Comparison of ENCODE assay signal across 7 cellular contexts in genomic region chr16:54931041-54931756, GRCh38. TPM values are rescaled to one million over a fixed set of nuclear protein-coding genes. Genes with fewer than 3 reads are reported as not detected.
DNase-seq lines count a peak whose midpoint lies in the region; ATAC-seq and TF ChIP-seq lines count a peak whose summit lies in the region.

No MANE protein-coding gene starts in this region.

- no peaks in the 10 kb centered on the region for H3F3A ChIP-seq in smooth muscle cell (ENCODE audit: low read depth)

- peak; percentile 32 for DNase-seq in ELF-1 (ENCODE audit: low read depth, low spot score)
- DNase-seq in Karpas-422 = peak; percentile 73
- no peak for DNase-seq in activated T-helper 1 cell treated with anti-CD3 and anti-CD28 coated beads, Interleukin-12 subunit alpha, Interleukin-12 subunit beta, Interleukin-2, Interleukin-4 antibody, amounts not matched to agents 30 ng/mL and 10 ng/mL and 1 ng/mL, durations not matched to agents 14 hours and 24 hours and 36 hours (ENCODE audit: low spot score)
- DNase-seq in hepatocyte (ENCODE audit: low spot score) = peak; percentile 62
- DNase-seq in smooth muscle cell (lab: John Stamatoyannopoulos, UW; ENCODE audit: unreplicated experiment) = no peak
- DNase-seq in NCI-H1694 treated with DMSO at 0.1 percent for 48 hours (lab: John Stamatoyannopoulos, UW) = no peak

- H3K27me3 ChIP-seq in Karpas-422 (ENCODE audit: low read length) (no peaks in the 10 kb centered on the region), hepatocyte (peaks cover 53% of the 10 kb centered on the region), smooth muscle cell (ENCODE audit: low read depth) (peaks cover 54% of the 10 kb centered on the region)

- H3K4me1 ChIP-seq in Karpas-422 (ENCODE audit: low read length) = peaks cover 20% of the 10 kb centered on the region
- H3K4me1 ChIP-seq in hepatocyte (ENCODE audit: insufficient read depth) = peaks cover 14% of the 10 kb centered on the region
- peaks cover 43% of the 10 kb centered on the region for H3K4me1 ChIP-seq in smooth muscle cell (ENCODE audit: low read depth)

- ATAC-seq in HG03039 (IDR thresholded peaks at IDR 0.05; ENCODE audit: unreplicated experiment) = no peak

- WGBS in hepatocyte (ENCODE audit: low lambda C conversion rate, missing lambda C conversion rate) = 1% methylated on average over 69 of the region's 88 CpGs
- 2% methylated on average over 51 of the region's 88 CpGs for WGBS in smooth muscle cell (ENCODE audit: low lambda C conversion rate)

- no peak overlapping the region for H3K4me3 Mint-ChIP-seq in activated T-helper 1 cell treated with anti-CD3 and anti-CD28 coated beads, Interleukin-12 subunit alpha, Interleukin-12 subunit beta, Interleukin-2, Interleukin-4 antibody, amounts not matched to agents 30 ng/mL and 10 ng/mL and 1 ng/mL, durations not matched to agents 14 hours and 24 hours and 36 hours

- no peaks in the 10 kb centered on the region for H3K9me3 ChIP-seq in Karpas-422 (ENCODE audit: low read length)
- no peaks in the 10 kb centered on the region for H3K9me3 ChIP-seq in hepatocyte (ENCODE audit: low read depth)
- H3K9me3 ChIP-seq in smooth muscle cell (replicated peaks; ENCODE audit: low read depth) = no peaks in the 10 kb centered on the region

- H3K4me3 ChIP-seq in Karpas-422 (ENCODE audit: low read length) = peak overlapping the region; percentile 79; the same call in 1 of the 2 replicates
- H3K4me3 ChIP-seq in hepatocyte = peak overlapping the region; percentile 68
- H3K4me3 ChIP-seq in smooth muscle cell = peak overlapping the region; percentile 58

- H4K20me1 ChIP-seq in Karpas-422 (ENCODE audit: insufficient read depth, low read depth, low read length) (peaks cover 11% of the 10 kb centered on the region; the same call in 1 of the 2 replicates), hepatocyte (ENCODE audit: insufficient read depth, poor library complexity, severe bottlenecking) (peaks cover 14% of the 10 kb centered on the region), smooth muscle cell (ENCODE audit: low read depth) (peaks cover 55% of the 10 kb centered on the region)

- intact Hi-C loops in activated T-helper 1 cell treated with anti-CD3 and anti-CD28 coated beads, Interleukin-12 subunit alpha, Interleukin-12 subunit beta, Interleukin-2, Interleukin-4 antibody, amounts not matched to agents 30 ng/mL and 10 ng/mL and 1 ng/mL, durations not matched to agents 14 hours and 24 hours and 36 hours (cut with micrococcal nuclease) = no loop called here

- TF ChIP-seq CTCF in hepatocyte (IDR thresholded peaks at IDR 0.05; ENCODE audit: poor library complexity) (no peak), smooth muscle cell (IDR thresholded peaks at IDR 0.05; ENCODE audit: borderline replicate concordance, insufficient read depth, poor library complexity, severe bottlenecking) (no peak)

- H3K27ac ChIP-seq in Karpas-422 (ENCODE audit: low read length) (no peak overlapping the region), hepatocyte (peak overlapping the region; percentile 66), smooth muscle cell (ENCODE audit: low read depth) (no peak overlapping the region)

- H3K36me3 ChIP-seq in Karpas-422 (ENCODE audit: insufficient read depth, low read length) (no peaks in the 10 kb centered on the region), hepatocyte (replicated peaks; ENCODE audit: insufficient read depth, low read depth) (no peaks in the 10 kb centered on the region), smooth muscle cell (ENCODE audit: low read depth) (no peaks in the 10 kb centered on the region)

- peaks cover 21% of the 10 kb centered on the region for H3K4me1 Mint-ChIP-seq in activated T-helper 1 cell treated with anti-CD3 and anti-CD28 coated beads, Interleukin-12 subunit alpha, Interleukin-12 subunit beta, Interleukin-2, Interleukin-4 antibody, amounts not matched to agents 30 ng/mL and 10 ng/mL and 1 ng/mL, durations not matched to agents 14 hours and 24 hours and 36 hours (ENCODE audit: low read depth)

- H3K27ac Mint-ChIP-seq in activated T-helper 1 cell treated with anti-CD3 and anti-CD28 coated beads, Interleukin-12 subunit alpha, Interleukin-12 subunit beta, Interleukin-2, Interleukin-4 antibody, amounts not matched to agents 30 ng/mL and 10 ng/mL and 1 ng/mL, durations not matched to agents 14 hours and 24 hours and 36 hours = peak overlapping the region; percentile 61

- peak overlapping the region; percentile 61 for H3K4me2 ChIP-seq in Karpas-422 (ENCODE audit: low read depth, low read length, poor library complexity, severe bottlenecking)
- H3K4me2 ChIP-seq in hepatocyte = peak overlapping the region; percentile 91
- peak overlapping the region; percentile 94 for H3K4me2 ChIP-seq in smooth muscle cell

- peaks cover 5% of the 10 kb centered on the region for H3K36me3 Mint-ChIP-seq in activated T-helper 1 cell treated with anti-CD3 and anti-CD28 coated beads, Interleukin-12 subunit alpha, Interleukin-12 subunit beta, Interleukin-2, Interleukin-4 antibody, amounts not matched to agents 30 ng/mL and 10 ng/mL and 1 ng/mL, durations not matched to agents 14 hours and 24 hours and 36 hours (ENCODE audit: low read depth)

- H3K9me2 ChIP-seq in Karpas-422 (replicated peaks; ENCODE audit: insufficient read depth, low read length) (no peaks in the 10 kb centered on the region), hepatocyte (replicated peaks; ENCODE audit: insufficient read depth) (no peaks in the 10 kb centered on the region)

- H3K79me2 ChIP-seq in Karpas-422 (ENCODE audit: low read length) = peaks cover 6% of the 10 kb centered on the region; the same call in 1 of the 2 replicates
- H3K79me2 ChIP-seq in hepatocyte = peaks cover 39% of the 10 kb centered on the region
- H3K79me2 ChIP-seq in smooth muscle cell (ENCODE audit: low read depth) = no peaks in the 10 kb centered on the region

- H3K9ac ChIP-seq in Karpas-422 (ENCODE audit: low read length) (peak overlapping the region; percentile 74), smooth muscle cell (ENCODE audit: low read depth) (no peak overlapping the region)

- H2AFZ ChIP-seq in Karpas-422 (ENCODE audit: low read length) = no peak overlapping the region
- peak overlapping the region; percentile 48 for H2AFZ ChIP-seq in hepatocyte
- H2AFZ ChIP-seq in smooth muscle cell (ENCODE audit: low read depth) = peak overlapping the region; percentile 78

- peaks cover 17% of the 10 kb centered on the region for H3K9me3 Mint-ChIP-seq in activated T-helper 1 cell treated with anti-CD3 and anti-CD28 coated beads, Interleukin-12 subunit alpha, Interleukin-12 subunit beta, Interleukin-2, Interleukin-4 antibody, amounts not matched to agents 30 ng/mL and 10 ng/mL and 1 ng/mL, durations not matched to agents 14 hours and 24 hours and 36 hours

- H3K27me3 Mint-ChIP-seq in activated T-helper 1 cell treated with anti-CD3 and anti-CD28 coated beads, Interleukin-12 subunit alpha, Interleukin-12 subunit beta, Interleukin-2, Interleukin-4 antibody, amounts not matched to agents 30 ng/mL and 10 ng/mL and 1 ng/mL, durations not matched to agents 14 hours and 24 hours and 36 hours (ENCODE audit: insufficient read depth) = peaks cover 69% of the 10 kb centered on the region

RNA-seq across cellular contexts. Expression of gene IRX5, which starts 0.5 kb away (rescaled TPM):
- 0.83 TPM in 1 of 2 replicates, not detected in the other for total RNA-seq in Karpas-422 (2014; rRNA removed; shearing (Covaris generic); ENCODE audit: low replicate concordance)
- 0.16 and 0.20 TPM in 2 replicates for total RNA-seq in activated T-helper 1 cell treated with anti-CD3 and anti-CD28 coated beads, Interleukin-12 subunit alpha, Interleukin-12 subunit beta, Interleukin-2, Interleukin-4 antibody, amounts not matched to agents 30 ng/mL and 10 ng/mL and 1 ng/mL, durations not matched to agents 14 hours and 24 hours and 36 hours
- total RNA-seq in hepatocyte (3.2 and 5.3 TPM in 2 replicates), smooth muscle cell (2.3 and 2.7 TPM in 2 replicates)
- polyA plus RNA-seq in hepatocyte (1.7 and 2.7 TPM in 2 replicates), smooth muscle cell (1.5 TPM in 1 of 2 replicates, not detected in the other)

Comparison
In these comparisons a context has a peak if more than half of its experiments do, and no peak if none do; other contexts are left out.
1. DNase-seq: peak in ELF-1 (single experiment), Karpas-422 (single experiment) and hepatocyte (single experiment); none in activated T-helper 1 cell treated with anti-CD3 and anti-CD28 coated beads, Interleukin-12 subunit alpha, Interleukin-12 subunit beta, Interleukin-2, Interleukin-4 antibody, amounts not matched to agents 30 ng/mL and 10 ng/mL and 1 ng/mL, durations not matched to agents 14 hours and 24 hours and 36 hours (single experiment), smooth muscle cell (single experiment) and NCI-H1694 treated with DMSO at 0.1 percent for 48 hours (single experiment).
2. Peak in every context shown above with its lines, with median percentiles within 50 percentile points of each other: H3K4me2 ChIP-seq and H3K4me3 ChIP-seq.